1 cellular context compared by ENCODE assay signal in genomic region chr6:11202513-11203305, GRCh38.
TF ChIP-seq lines count a peak whose summit lies in the region.

No MANE protein-coding gene starts in this region.

TF ChIP-seq in HepG2, 621 proteins besides CTCF, POLR2A, EP300 and RAD21 (continued from another document and continues in another):
- TF ChIP-seq MLXIP (CRISPR knock-in tag; IDR thresholded peaks at IDR 0.05; ENCODE audit: borderline replicate concordance) (no peak), BCLAF1 (IDR thresholded peaks at IDR 0.05) (no peak), ZNF652 (CRISPR knock-in tag; IDR thresholded peaks at IDR 0.05; ENCODE audit: borderline replicate concordance, low read depth) (no peak), TBX3 (IDR thresholded peaks at IDR 0.05; ENCODE audit: borderline replicate concordance) (no peak), HMG20B (CRISPR knock-in tag; conservative IDR thresholded peaks at IDR 0.05) (0 out of 2 replicates have a peak, but pooled peaks have one; percentile 79), ZFP82 (CRISPR knock-in tag; IDR thresholded peaks at IDR 0.05; ENCODE audit: borderline replicate concordance) (no peak), RFX3 (CRISPR knock-in tag; IDR thresholded peaks at IDR 0.05) (no peak), ZNF142 (CRISPR knock-in tag; IDR thresholded peaks at IDR 0.05) (no peak), IKZF1 (IDR thresholded peaks at IDR 0.05) (no peak), ARID4A (CRISPR knock-in tag; IDR thresholded peaks at IDR 0.05; ENCODE audit: borderline replicate concordance) (peak; percentile 51; the same call in 1 of the 2 replicates), HIC2 (CRISPR knock-in tag; IDR thresholded peaks at IDR 0.05; ENCODE audit: low read depth) (peak; percentile 36; the same call in 1 of the 2 replicates), ZNF691 (CRISPR knock-in tag; IDR thresholded peaks at IDR 0.05; ENCODE audit: borderline replicate concordance, low read depth) (peak; percentile 74; the same call in 1 of the 2 replicates), ZFP62 (CRISPR knock-in tag; IDR thresholded peaks at IDR 0.05) (no peak), ZNF121 (CRISPR knock-in tag; IDR thresholded peaks at IDR 0.05) (no peak), MEIS2 (CRISPR knock-in tag; IDR thresholded peaks at IDR 0.05) (no peak), MIXL1 (CRISPR knock-in tag; IDR thresholded peaks at IDR 0.05) (peak; percentile 85), ZNF225 (CRISPR knock-in tag; IDR thresholded peaks at IDR 0.05) (no peak), TAF1 (CRISPR knock-in tag; IDR thresholded peaks at IDR 0.05) (peak; percentile 27; the same call in 1 of the 2 replicates), SALL1 (CRISPR knock-in tag; IDR thresholded peaks at IDR 0.05) (peak; percentile 93), MTF2 (CRISPR knock-in tag; IDR thresholded peaks at IDR 0.05; ENCODE audit: borderline replicate concordance) (no peak), ZBTB37 (CRISPR knock-in tag; IDR thresholded peaks at IDR 0.05) (no peak), SP5 (CRISPR knock-in tag; IDR thresholded peaks at IDR 0.05; ENCODE audit: borderline replicate concordance, low read depth) (0 out of 2 replicates have a peak, but pooled peaks have one; percentile 7), ZNF672 (CRISPR knock-in tag; IDR thresholded peaks at IDR 0.05) (no peak), SETDB1 (CRISPR knock-in tag; IDR thresholded peaks at IDR 0.05; ENCODE audit: borderline replicate concordance) (no peak), HMGXB4 (CRISPR knock-in tag; IDR thresholded peaks at IDR 0.05; ENCODE audit: borderline replicate concordance in 1 of 2, low read depth in 1 of 2) (peak in 1 of 2 experiments; percentile 32; a peak in 1 of 4 replicates), ZFX (CRISPR knock-in tag; IDR thresholded peaks at IDR 0.05; ENCODE audit: low read depth) (no peak; the same call in 1 of the 2 replicates), RNF2 (conservative IDR thresholded peaks at IDR 0.05; ENCODE audit: low read depth) (no peak), ZSCAN31 (CRISPR knock-in tag; IDR thresholded peaks at IDR 0.05; ENCODE audit: low read depth) (0 out of 2 replicates have a peak, but pooled peaks have one; percentile 40), NFIC (IDR thresholded peaks at IDR 0.05; ENCODE audit: low read length) (peak; percentile 51)
- TF ChIP-seq, protein P1, sequence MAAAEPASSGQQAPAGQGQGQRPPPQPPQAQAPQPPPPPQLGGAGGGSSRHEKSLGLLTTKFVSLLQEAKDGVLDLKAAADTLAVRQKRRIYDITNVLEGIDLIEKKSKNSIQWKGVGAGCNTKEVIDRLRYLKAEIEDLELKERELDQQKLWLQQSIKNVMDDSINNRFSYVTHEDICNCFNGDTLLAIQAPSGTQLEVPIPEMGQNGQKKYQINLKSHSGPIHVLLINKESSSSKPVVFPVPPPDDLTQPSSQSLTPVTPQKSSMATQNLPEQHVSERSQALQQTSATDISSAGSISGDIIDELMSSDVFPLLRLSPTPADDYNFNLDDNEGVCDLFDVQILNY (CRISPR knock-in tag; conservative IDR thresholded peaks at IDR 0.05), result no peak
- TF ChIP-seq, protein P2, sequence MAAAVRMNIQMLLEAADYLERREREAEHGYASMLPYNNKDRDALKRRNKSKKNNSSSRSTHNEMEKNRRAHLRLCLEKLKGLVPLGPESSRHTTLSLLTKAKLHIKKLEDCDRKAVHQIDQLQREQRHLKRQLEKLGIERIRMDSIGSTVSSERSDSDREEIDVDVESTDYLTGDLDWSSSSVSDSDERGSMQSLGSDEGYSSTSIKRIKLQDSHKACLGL (CRISPR knock-in tag; IDR thresholded peaks at IDR 0.05), result no peak
